10 cellular contexts compared by ENCODE assay signal in genomic region chr9:98708103-98708932, GRCh38. TPM values are rescaled to one million over a fixed set of nuclear protein-coding genes. Genes with fewer than 3 reads are reported as not detected.
DNase-seq lines count a peak whose midpoint lies in the region; ATAC-seq and TF ChIP-seq lines count a peak whose summit lies in the region.
"Had no signal": no experiment of that assay in that cellular context is flagged by ENCODE, and none has a peak within 500 bp of the region (broad histone marks: within the 10 kb centered on the region; RNA-seq: fewer than 3 reads in every experiment).

No MANE protein-coding gene starts in this region.

- no peaks in the 10 kb centered on the region for H4K20me1 ChIP-seq in fibroblast of lung (ENCODE audit: control insufficient read depth, extremely low read depth, insufficient read depth, low read length)

- H2AFZ ChIP-seq in fibroblast of lung (ENCODE audit: low read length): no peak overlapping the region
- no peak overlapping the region for H2AFZ ChIP-seq in trophoblast cell (ENCODE audit: insufficient read depth, low read length, poor library complexity)

- H2AK5ac ChIP-seq in trophoblast cell (ENCODE audit: low read length): no peak overlapping the region

- no peak for TF ChIP-seq CTCF in fibroblast of lung (conservative IDR thresholded peaks at IDR 0.05 in 1 of 2, IDR thresholded peaks at IDR 0.05 in 1 of 2; ENCODE audit: low read depth in 1 of 2, low read length in 2 of 2)

- WGBS in trophoblast cell (ENCODE audit: extremely low coverage, insufficient coverage, insufficient read length): no CpG with 5 or more reads among the region's 89 CpGs

- H3K4me3 ChIP-seq in MG63 (peak overlapping the region; percentile 47), fibroblast of lung (replicated peaks in 1 of 4; ENCODE audit: control extremely low read depth in 1 of 4, insufficient read depth in 1 of 4, low read depth in 3 of 4, low read length in 4 of 4) (peak overlapping the region in 1 of 4 experiments; percentile 10), trophoblast cell (ENCODE audit: low read depth, low read length) (no peak overlapping the region)

- DNase-seq in Daoy (ENCODE audit: low read depth): peak; percentile 27
- peak; percentile 21 for DNase-seq in MG63
- DNase-seq in fibroblast of lung (ENCODE audit: low read depth in 2 of 2): no peak
- peak in 1 of 2 donors; percentile 55 for DNase-seq in trophoblast cell
- DNase-seq in AG08395 (ENCODE audit: low spot score): no peak
- DNase-seq in NCI-H510A (lab: John Stamatoyannopoulos, UW): no peak
- DNase-seq: activated CD4-positive, CD25-positive, alpha-beta regulatory T cell treated with anti-CD3 and anti-CD28 coated beads, Interleukin-2, amount 50 U/mL, for 72 hours; stimulated activated naive CD8-positive, alpha-beta T cell treated with anti-CD3 and anti-CD28 coated beads, Interleukin-15, Interleukin-2, amounts not matched to agents 100 U/mL and 50 U/mL, for 24 hours had no signal

- no peak overlapping the region for H3K23ac ChIP-seq in trophoblast cell (ENCODE audit: low read length)

- H3K4ac ChIP-seq in trophoblast cell (ENCODE audit: low read depth, low read length): no peak overlapping the region

- H3K18ac ChIP-seq in trophoblast cell (ENCODE audit: low read length): no peak overlapping the region

- no peak overlapping the region for H4K12ac ChIP-seq in trophoblast cell (ENCODE audit: low read depth, low read length)

- no peak overlapping the region for H2BK12ac ChIP-seq in trophoblast cell (ENCODE audit: low read length)

- H3K79me1 ChIP-seq in trophoblast cell (ENCODE audit: low read length): no peaks in the 10 kb centered on the region

- H3K79me2 ChIP-seq in fibroblast of lung (ENCODE audit: control insufficient read depth, insufficient read depth, low read length) (no peaks in the 10 kb centered on the region), trophoblast cell (ENCODE audit: control insufficient read depth, insufficient read depth, low read length, poor library complexity) (no peaks in the 10 kb centered on the region)

- H3K9me3 ChIP-seq in MG63 (no peaks in the 10 kb centered on the region), fibroblast of lung (ENCODE audit: control insufficient read depth, insufficient read depth, low read depth, low read length) (no peaks in the 10 kb centered on the region), trophoblast cell (ENCODE audit: insufficient read depth, low read depth, low read length) (peaks cover 7% of the 10 kb centered on the region)

- H2BK5ac ChIP-seq in trophoblast cell (ENCODE audit: low read depth, low read length, poor library complexity): no peak overlapping the region

- no peak overlapping the region for H3K14ac ChIP-seq in trophoblast cell (ENCODE audit: low read length)

- H3K27ac ChIP-seq in fibroblast of lung (ENCODE audit: insufficient read depth, low read length): no peak overlapping the region
- no peak overlapping the region for H3K27ac ChIP-seq in trophoblast cell (ENCODE audit: low read depth, low read length)

- H3K27me3 ChIP-seq in MG63 (no peaks in the 10 kb centered on the region; the same call in 1 of the 2 replicates), fibroblast of lung (ENCODE audit: control insufficient read depth, insufficient read depth, low read length) (peaks cover 33% of the 10 kb centered on the region), trophoblast cell (ENCODE audit: insufficient read depth, low read length) (peaks cover 35% of the 10 kb centered on the region)

- H3K36me3 ChIP-seq in MG63 (no peaks in the 10 kb centered on the region), fibroblast of lung (ENCODE audit: control insufficient read depth, insufficient read depth, low read length) (no peaks in the 10 kb centered on the region), trophoblast cell (ENCODE audit: control insufficient read depth in 1 of 2, insufficient read depth in 2 of 2, low read length in 2 of 2) (no peaks in the 10 kb centered on the region)

- H3K9ac ChIP-seq in fibroblast of lung (ENCODE audit: insufficient read depth, low read length) (no peak overlapping the region), trophoblast cell (ENCODE audit: low read length) (no peak overlapping the region)

- no peak overlapping the region for H4K8ac ChIP-seq in trophoblast cell (ENCODE audit: low read depth, low read length)

- H3K4me2 ChIP-seq in fibroblast of lung (ENCODE audit: extremely low read depth, insufficient read depth, low read length): peak overlapping the region; percentile 48
- peak overlapping the region; percentile 90 for H3K4me2 ChIP-seq in trophoblast cell (ENCODE audit: low read length)

- ATAC-seq in HG03432 (IDR thresholded peaks at IDR 0.05; ENCODE audit: unreplicated experiment) (no peak), GM19395 (IDR thresholded peaks at IDR 0.05; ENCODE audit: unreplicated experiment) (no peak)

- H4K91ac ChIP-seq in trophoblast cell (ENCODE audit: low read depth, low read length): no peak overlapping the region

- no peak overlapping the region for H2BK120ac ChIP-seq in trophoblast cell (ENCODE audit: insufficient read depth, low read length, poor library complexity)

- H3K4me1 ChIP-seq in fibroblast of lung (ENCODE audit: control insufficient read depth, extremely low read depth, insufficient read depth, low read length) (no peaks in the 10 kb centered on the region), trophoblast cell (ENCODE audit: control insufficient read depth in 1 of 2, insufficient read depth in 2 of 2, low read length in 2 of 2) (peaks cover 11 to 13% of the 10 kb centered on the region in 2 experiments)

RNA-seq across cellular contexts. Expression of gene GABBR2, which starts 0.4 kb away (rescaled TPM):
- total RNA-seq in Daoy (2014; rRNA removed; shearing (Covaris generic)): 0.74 and 1.5 TPM in 2 replicates
- 3.8 and 5.8 TPM in 2 replicates for total RNA-seq in MG63 (2014; rRNA removed; shearing (Covaris generic); ENCODE audit: low replicate concordance)
- total RNA-seq in fibroblast of lung: under 0.01 and 0.33 TPM in 2 replicates
- polyA plus RNA-seq in fibroblast of lung: 0.32 and 0.88 TPM in 2 replicates
- 0.78 and 1.3 TPM in 2 replicates for polyA plus RNA-seq in fibroblast of lung (2012)
- 1.6 and 17.3 TPM in 2 replicates for polyA minus RNA-seq in fibroblast of lung (ENCODE audit: low replicate concordance)
- polyA plus RNA-seq in trophoblast cell (2013): 0.31 and 0.36 TPM in 2 replicates

Comparison
In these comparisons a context has a peak if more than half of its experiments do, and no peak if none do; other contexts are left out.
1. DNase-seq: peak in Daoy (single experiment) and MG63 (single experiment); none in fibroblast of lung (0 of 2), AG08395 (single experiment) and NCI-H510A (single experiment).